In the genomic region with DNA sequence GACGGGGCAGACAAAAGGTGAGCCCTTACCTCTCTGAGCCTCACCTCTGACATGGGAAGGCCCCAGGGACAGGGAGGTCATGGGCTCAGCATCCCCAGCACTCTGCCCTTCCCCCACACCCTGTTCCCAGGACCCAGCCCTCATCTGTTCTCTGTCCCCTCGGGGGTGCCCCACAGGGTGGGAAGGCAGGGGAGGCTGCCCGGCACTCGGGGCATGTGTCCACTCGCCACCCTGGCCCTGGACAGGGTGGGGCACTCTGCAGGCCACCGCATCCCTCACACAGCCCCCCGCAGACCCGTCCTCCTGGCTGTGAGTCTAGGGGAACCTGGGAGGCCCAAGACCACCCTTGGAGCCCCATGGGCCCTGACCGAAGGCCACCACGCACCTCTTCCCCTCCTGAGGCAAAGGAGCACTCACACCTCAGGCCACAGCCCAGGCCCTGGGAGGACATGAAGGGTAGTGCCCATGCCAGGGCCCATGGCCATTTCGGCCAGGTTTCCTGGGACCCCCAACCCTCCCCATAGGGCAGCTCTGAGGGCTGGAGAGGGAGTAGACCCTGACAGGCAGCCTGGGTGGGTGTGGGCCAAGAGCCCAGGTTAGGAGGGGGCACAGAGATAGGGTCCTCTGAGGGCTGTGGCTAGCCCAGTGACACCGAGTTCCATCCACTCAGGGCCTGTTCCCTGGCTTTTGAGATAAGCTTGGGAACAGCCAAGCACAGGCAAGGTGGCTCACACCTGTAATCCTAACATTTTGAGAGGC, we compare ENCODE assay signal across 26 cellular contexts.
"Had no signal": no experiment of that assay in that cellular context is flagged by ENCODE, and none has a peak within 500 bp of the region (broad histone marks: within the 10 kb centered on the region; RNA-seq: fewer than 3 reads in every experiment).

No MANE protein-coding gene starts in this region.

- H3K27ac Mint-ChIP-seq: activated CD4-positive, alpha-beta memory T cell treated with anti-CD3 and anti-CD28 coated beads for 36 hours; activated CD4-positive, alpha-beta T cell treated with anti-CD3 and anti-CD28 coated beads, Interleukin-2, amount 10 ng/mL, durations not matched to agents 24 days and 14 days; activated naive CD4-positive, alpha-beta T cell treated with anti-CD3 and anti-CD28 coated beads, Interleukin-2, amount 10 ng/mL, durations not matched to agents 7 days and 5 days; dendritic cell treated with granulocyte-macrophage colony-stimulating factor and Interleukin-4, amounts not matched to agents 40 ng/mL and 50 ng/mL, for 4 days; endodermal cell; immature natural killer cell; memory B cell; T-helper 1 cell treated with Interleukin-12 subunit alpha and Interleukin-12 subunit beta and Interleukin-4 antibody, amounts not matched to agents 30 μg/mL and 1 μg/mL, for 36 hours had no signal

- H3K4me1 Mint-ChIP-seq: activated CD4-positive, alpha-beta T cell treated with anti-CD3 and anti-CD28 coated beads, Interleukin-2, amount 10 ng/mL, durations not matched to agents 24 days and 14 days; activated naive CD4-positive, alpha-beta T cell treated with anti-CD3 and anti-CD28 coated beads, Interleukin-2, amount 10 ng/mL, durations not matched to agents 7 days and 5 days; immature natural killer cell; naive thymus-derived CD8-positive, alpha-beta T cell had no signal

- H3K27me3 Mint-ChIP-seq: activated CD4-positive, alpha-beta T cell treated with anti-CD3 and anti-CD28 coated beads, Interleukin-2, amount 10 ng/mL, durations not matched to agents 24 days and 14 days had no signal

- H3K4me3 Mint-ChIP-seq: activated CD4-positive, alpha-beta memory T cell treated with anti-CD3 and anti-CD28 coated beads for 36 hours; activated CD4-positive, alpha-beta T cell treated with anti-CD3 and anti-CD28 coated beads, Interleukin-2, amount 10 ng/mL, durations not matched to agents 24 days and 14 days; activated naive CD4-positive, alpha-beta T cell treated with anti-CD3 and anti-CD28 coated beads, Interleukin-2, amount 10 ng/mL, durations not matched to agents 7 days and 5 days; dendritic cell treated with granulocyte-macrophage colony-stimulating factor and Interleukin-4, amounts not matched to agents 40 ng/mL and 50 ng/mL, for 4 days; endodermal cell; immature natural killer cell; memory B cell; naive thymus-derived CD8-positive, alpha-beta T cell; T-helper 1 cell treated with Interleukin-12 subunit alpha and Interleukin-12 subunit beta and Interleukin-4 antibody, amounts not matched to agents 30 μg/mL and 1 μg/mL, for 36 hours had no signal

- H3K36me3 Mint-ChIP-seq: activated CD4-positive, alpha-beta memory T cell treated with anti-CD3 and anti-CD28 coated beads for 36 hours; activated naive CD4-positive, alpha-beta T cell treated with anti-CD3 and anti-CD28 coated beads, Interleukin-2, amount 10 ng/mL, durations not matched to agents 7 days and 5 days; immature natural killer cell; memory B cell; naive thymus-derived CD8-positive, alpha-beta T cell had no signal

- H3K9me3 Mint-ChIP-seq: activated CD4-positive, alpha-beta memory T cell treated with anti-CD3 and anti-CD28 coated beads for 36 hours; activated CD4-positive, alpha-beta T cell treated with anti-CD3 and anti-CD28 coated beads, Interleukin-2, amount 10 ng/mL, durations not matched to agents 24 days and 14 days; activated naive CD4-positive, alpha-beta T cell treated with anti-CD3 and anti-CD28 coated beads, Interleukin-2, amount 10 ng/mL, durations not matched to agents 7 days and 5 days; dendritic cell treated with granulocyte-macrophage colony-stimulating factor and Interleukin-4, amounts not matched to agents 40 ng/mL and 50 ng/mL, for 4 days; endodermal cell; immature natural killer cell; memory B cell; naive thymus-derived CD8-positive, alpha-beta T cell; T-helper 1 cell treated with Interleukin-12 subunit alpha and Interleukin-12 subunit beta and Interleukin-4 antibody, amounts not matched to agents 30 μg/mL and 1 μg/mL, for 36 hours had no signal

- H3K9me3 ChIP-seq: esophagus muscularis mucosa, heart left ventricle, neutrophil, ovary, psoas muscle, spleen, transverse colon, uterus had no signal

- H3K4me1 ChIP-seq: foreskin keratinocyte, psoas muscle, uterus had no signal

- H3K36me3 ChIP-seq: esophagus muscularis mucosa, heart left ventricle, neutrophil, ovary, spleen, transverse colon, uterus had no signal

- H3K27ac ChIP-seq: esophagus muscularis mucosa, foreskin keratinocyte, heart left ventricle, neutrophil, ovary, psoas muscle, transverse colon, uterus had no signal

- H3K27me3 ChIP-seq: ovary, transverse colon, uterus had no signal

- DNase-seq: activated CD4-positive, alpha-beta memory T cell treated with anti-CD3 and anti-CD28 coated beads for 36 hours; activated CD4-positive, alpha-beta T cell treated with anti-CD3 and anti-CD28 coated beads, Interleukin-2, amount 10 ng/mL, durations not matched to agents 24 days and 14 days; activated CD8-positive, alpha-beta memory T cell treated with anti-CD3 and anti-CD28 coated beads, Interleukin-2, amount 50 U/mL, for 4 hours; activated gamma-delta T cell; activated naive CD4-positive, alpha-beta T cell treated with anti-CD3 and anti-CD28 coated beads, Interleukin-2, amount 10 ng/mL, durations not matched to agents 7 days and 5 days; activated T-cell treated with anti-CD3 and anti-CD28 coated beads, Interleukin-2, amount 50 U/mL, for 1 hour; amniotic stem cell; central memory CD4-positive, alpha-beta T cell; endodermal cell; foreskin keratinocyte; heart left ventricle; immature natural killer cell; naive thymus-derived CD8-positive, alpha-beta T cell; right cardiac atrium; stimulated activated naive CD4-positive, alpha-beta T cell; T-helper 9 cell; transverse colon; uterus had no signal

- H3K4me3 ChIP-seq: esophagus muscularis mucosa, heart left ventricle, ovary, psoas muscle, spleen, transverse colon, uterus had no signal
